ENCODE assay signal across 1 cellular context in genomic region chr12:89453121-89453520, GRCh38.
TF ChIP-seq lines count a peak whose summit lies in the region.

No MANE protein-coding gene starts in this region.

TF ChIP-seq in IMR-90, 13 proteins besides CTCF, POLR2A, EP300 and RAD21 (continued from another document):
- no peak for TF ChIP-seq SMC3 (IDR thresholded peaks at IDR 0.05; ENCODE audit: low read depth, low read length)
- no peak for TF ChIP-seq USF2 (IDR thresholded peaks at IDR 0.05; ENCODE audit: low read depth, low read length)
- TF ChIP-seq CHD1 (IDR thresholded peaks at IDR 0.05; ENCODE audit: low read depth, low read length): no peak
- TF ChIP-seq CEBPB (IDR thresholded peaks at IDR 0.05; ENCODE audit: low read depth, low read length): no peak
